In the genomic region with DNA sequence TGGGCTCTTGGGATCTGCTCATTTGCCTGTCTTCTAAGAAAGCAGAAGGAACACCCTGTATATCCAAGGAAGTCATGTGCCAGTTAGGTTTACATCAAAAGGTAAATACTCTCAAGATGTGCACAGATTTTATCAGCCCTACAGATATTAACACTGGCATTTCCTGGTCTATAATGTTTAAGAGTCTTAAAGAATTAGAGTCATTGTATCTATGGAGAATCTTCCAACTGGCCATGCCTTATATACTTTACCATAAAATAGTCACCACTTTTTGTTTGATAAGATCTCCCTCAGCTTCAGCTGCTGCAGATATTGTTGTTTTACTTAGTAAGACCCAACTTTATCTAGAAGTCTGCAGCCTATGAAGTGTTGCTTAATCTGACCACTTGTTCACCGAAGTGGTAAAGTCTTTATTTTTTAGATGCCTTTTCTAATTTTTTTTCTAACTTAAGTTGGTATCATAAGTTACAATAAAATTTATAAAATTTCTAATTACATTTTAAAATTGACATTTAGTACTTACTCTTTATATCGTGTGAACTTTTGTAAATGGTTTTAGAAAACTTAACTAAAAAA, we compare ENCODE assay signal across 3 cellular contexts.
A peak's percentile ranks its signal among the peaks of the same experiment; 100 is the strongest.
TF ChIP-seq lines count a peak whose summit lies in the region.

No MANE protein-coding gene starts in this region.

TF ChIP-seq in SK-N-SH, 30 proteins besides CTCF, POLR2A, EP300 and RAD21 (continued from another document):
- TF ChIP-seq, protein P1, sequence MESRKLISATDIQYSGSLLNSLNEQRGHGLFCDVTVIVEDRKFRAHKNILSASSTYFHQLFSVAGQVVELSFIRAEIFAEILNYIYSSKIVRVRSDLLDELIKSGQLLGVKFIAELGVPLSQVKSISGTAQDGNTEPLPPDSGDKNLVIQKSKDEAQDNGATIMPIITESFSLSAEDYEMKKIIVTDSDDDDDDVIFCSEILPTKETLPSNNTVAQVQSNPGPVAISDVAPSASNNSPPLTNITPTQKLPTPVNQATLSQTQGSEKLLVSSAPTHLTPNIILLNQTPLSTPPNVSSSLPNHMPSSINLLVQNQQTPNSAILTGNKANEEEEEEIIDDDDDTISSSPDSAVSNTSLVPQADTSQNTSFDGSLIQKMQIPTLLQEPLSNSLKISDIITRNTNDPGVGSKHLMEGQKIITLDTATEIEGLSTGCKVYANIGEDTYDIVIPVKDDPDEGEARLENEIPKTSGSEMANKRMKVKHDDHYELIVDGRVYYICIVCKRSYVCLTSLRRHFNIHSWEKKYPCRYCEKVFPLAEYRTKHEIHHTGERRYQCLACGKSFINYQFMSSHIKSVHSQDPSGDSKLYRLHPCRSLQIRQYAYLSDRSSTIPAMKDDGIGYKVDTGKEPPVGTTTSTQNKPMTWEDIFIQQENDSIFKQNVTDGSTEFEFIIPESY (IDR thresholded peaks at IDR 0.05; ENCODE audit: borderline replicate concordance, low read depth), result no peak
- TF ChIP-seq TCF12 (IDR thresholded peaks at IDR 0.05) (peak; percentile 28; the same call in 1 of the 2 replicates), FOXM1 (IDR thresholded peaks at IDR 0.05; ENCODE audit: low read depth) (no peak), JUND (IDR thresholded peaks at IDR 0.05) (no peak)

TF ChIP-seq in SK-N-SH treated with all-trans-retinoic acid at 6 μM for 48 hours, 23 proteins besides CTCF, POLR2A, EP300 and RAD21 (continued from another document):
- TF ChIP-seq SNAI2 (CRISPR knock-in tag; IDR thresholded peaks at IDR 0.05) (no peak), TSHZ2 (CRISPR knock-in tag; IDR thresholded peaks at IDR 0.05) (no peak), ZNF70 (CRISPR knock-in tag; IDR thresholded peaks at IDR 0.05) (no peak), PATZ1 (CRISPR knock-in tag; IDR thresholded peaks at IDR 0.05; ENCODE audit: borderline replicate concordance) (no peak), BACH2 (CRISPR knock-in tag; IDR thresholded peaks at IDR 0.05; ENCODE audit: borderline replicate concordance) (no peak), CSDC2 (CRISPR knock-in tag; IDR thresholded peaks at IDR 0.05) (no peak), ZFP30 (CRISPR knock-in tag; IDR thresholded peaks at IDR 0.05) (no peak), PPARA (CRISPR knock-in tag; IDR thresholded peaks at IDR 0.05; ENCODE audit: borderline replicate concordance) (no peak), ISL1 (CRISPR knock-in tag; IDR thresholded peaks at IDR 0.05) (no peak), GLIS3 (CRISPR knock-in tag; IDR thresholded peaks at IDR 0.05) (no peak), ZNF565 (CRISPR knock-in tag; conservative IDR thresholded peaks at IDR 0.05; ENCODE audit: low read depth) (no peak), ESRRG (CRISPR knock-in tag; IDR thresholded peaks at IDR 0.05) (no peak), POU6F1 (CRISPR knock-in tag; IDR thresholded peaks at IDR 0.05; ENCODE audit: borderline replicate concordance, low read depth) (no peak)
- TF ChIP-seq, protein P2, sequence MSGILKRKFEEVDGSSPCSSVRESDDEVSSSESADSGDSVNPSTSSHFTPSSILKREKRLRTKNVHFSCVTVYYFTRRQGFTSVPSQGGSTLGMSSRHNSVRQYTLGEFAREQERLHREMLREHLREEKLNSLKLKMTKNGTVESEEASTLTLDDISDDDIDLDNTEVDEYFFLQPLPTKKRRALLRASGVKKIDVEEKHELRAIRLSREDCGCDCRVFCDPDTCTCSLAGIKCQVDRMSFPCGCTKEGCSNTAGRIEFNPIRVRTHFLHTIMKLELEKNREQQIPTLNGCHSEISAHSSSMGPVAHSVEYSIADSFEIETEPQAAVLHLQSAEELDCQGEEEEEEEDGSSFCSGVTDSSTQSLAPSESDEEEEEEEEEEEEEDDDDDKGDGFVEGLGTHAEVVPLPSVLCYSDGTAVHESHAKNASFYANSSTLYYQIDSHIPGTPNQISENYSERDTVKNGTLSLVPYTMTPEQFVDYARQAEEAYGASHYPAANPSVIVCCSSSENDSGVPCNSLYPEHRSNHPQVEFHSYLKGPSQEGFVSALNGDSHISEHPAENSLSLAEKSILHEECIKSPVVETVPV (CRISPR knock-in tag; IDR thresholded peaks at IDR 0.05), result no peak

TF ChIP-seq in endothelial cell of umbilical vein, 7 proteins besides CTCF, POLR2A, EP300 and RAD21 (continued from another document):
- TF ChIP-seq, protein P3, sequence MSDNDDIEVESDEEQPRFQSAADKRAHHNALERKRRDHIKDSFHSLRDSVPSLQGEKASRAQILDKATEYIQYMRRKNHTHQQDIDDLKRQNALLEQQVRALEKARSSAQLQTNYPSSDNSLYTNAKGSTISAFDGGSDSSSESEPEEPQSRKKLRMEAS (IDR thresholded peaks at IDR 0.05; ENCODE audit: insufficient read depth, insufficient read length), result no peak
TF ChIP-seq in endothelial cell of umbilical vein: peak in this region for 1.
